ENCODE assay signal across 8 cellular contexts in the genomic region with DNA sequence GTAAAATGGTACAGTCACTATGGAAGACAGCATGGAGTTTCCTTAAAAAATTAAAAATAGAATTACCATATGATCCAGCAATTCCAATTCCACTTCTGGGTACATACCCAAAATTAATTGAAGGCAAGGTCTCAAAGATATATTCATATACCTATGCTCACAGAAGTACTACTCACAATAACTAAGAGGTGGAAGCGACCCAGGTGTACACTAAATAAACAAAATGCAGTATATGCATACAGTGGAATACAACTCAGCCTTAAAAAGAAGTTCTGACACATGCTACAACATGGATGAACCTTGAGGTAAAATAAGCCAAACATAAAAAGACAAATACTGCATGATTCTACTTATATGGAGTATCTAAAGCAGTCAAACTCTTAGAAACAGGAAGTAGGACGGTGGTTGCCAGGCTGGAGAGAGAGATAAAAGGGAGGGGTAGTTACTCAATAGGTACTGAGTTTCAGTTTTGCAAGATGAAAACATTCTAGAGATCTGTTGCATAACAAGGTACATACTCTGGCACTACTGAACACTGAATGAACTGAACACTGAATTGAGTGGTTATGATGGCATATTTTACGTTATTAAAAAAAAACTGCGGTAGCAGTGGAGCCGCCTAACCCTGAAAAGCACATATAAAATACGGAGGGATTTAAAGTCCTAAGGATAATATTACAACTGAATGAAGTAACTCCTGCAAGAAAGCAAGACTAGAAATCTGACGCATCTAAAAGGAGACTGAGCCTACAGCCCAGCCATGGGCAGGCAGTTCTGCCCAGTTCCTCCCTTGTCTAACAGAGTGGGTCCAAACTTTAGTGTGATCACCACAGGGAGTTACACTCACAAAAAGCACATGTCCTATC. TPM values are rescaled to one million over a fixed set of nuclear protein-coding genes. Genes with fewer than 3 reads are reported as not detected.
DNase-seq lines count a peak whose midpoint lies in the region; ATAC-seq, FAIRE-seq and TF ChIP-seq lines count a peak whose summit lies in the region.

No MANE protein-coding gene starts in this region.

- H3K4me3 ChIP-seq in bronchial epithelial cell (ENCODE audit: low read depth, low read length) (no peak overlapping the region), aorta (ENCODE audit: low read length in 2 of 2) (no peak overlapping the region)

- no peaks in the 10 kb centered on the region for H3K27me3 Mint-ChIP-seq in activated CD8-positive, alpha-beta memory T cell treated with anti-CD3 and anti-CD28 coated beads, Interleukin-2, amount 10 ng/mL, durations not matched to agents 7 days and 5 days
- H3K27me3 Mint-ChIP-seq in memory B cell: no peaks in the 10 kb centered on the region

- H3K4me1 Mint-ChIP-seq in activated CD8-positive, alpha-beta memory T cell treated with anti-CD3 and anti-CD28 coated beads, Interleukin-2, amount 10 ng/mL, durations not matched to agents 7 days and 5 days: peaks cover 51% of the 10 kb centered on the region
- H3K4me1 Mint-ChIP-seq in memory B cell: peaks cover 28% of the 10 kb centered on the region

- H3K36me3 ChIP-seq in bronchial epithelial cell (ENCODE audit: control insufficient read depth, insufficient read depth, low read length) (peaks cover 4% of the 10 kb centered on the region), aorta (ENCODE audit: control insufficient read depth in 1 of 2, insufficient read depth in 2 of 2, low read length in 1 of 2) (no peaks in the 10 kb centered on the region)

- FAIRE-seq in bronchial epithelial cell (lab: Jason Lieb, UNC): no peak

- H3K4me3 Mint-ChIP-seq in activated CD8-positive, alpha-beta memory T cell treated with anti-CD3 and anti-CD28 coated beads, Interleukin-2, amount 10 ng/mL, durations not matched to agents 7 days and 5 days: peak overlapping the region; percentile 68
- peak overlapping the region; percentile 65 for H3K4me3 Mint-ChIP-seq in memory B cell

- peak; percentile 80 for DNase-seq in activated CD8-positive, alpha-beta memory T cell treated with anti-CD3 and anti-CD28 coated beads, Interleukin-2, amount 10 ng/mL, durations not matched to agents 7 days and 5 days
- DNase-seq in activated CD8-positive, alpha-beta memory T cell treated with anti-CD3 and anti-CD28 coated beads for 24 hours: no peak
- DNase-seq in SKM-1 treated with dmso at 0.1 percent for 144 hours (lab: John Stamatoyannopoulos, UW; ENCODE audit: unreplicated experiment) (peak; percentile 99), bronchial epithelial cell (ENCODE audit: low read depth) (peak; percentile 92), memory B cell (ENCODE audit: low spot score in 2 of 2) (peak in 1 of 2 donors; percentile 48), aorta (peak in 1 of 2 donors; percentile 26), NCI-H748 treated with DMSO at 0.1 percent for 48 hours (lab: John Stamatoyannopoulos, UW) (no peak)

- 67 to 69% methylated on average over 7 of the region's 7 CpGs for WGBS in aorta, 2 donors

- H3K9me3 Mint-ChIP-seq in activated CD8-positive, alpha-beta memory T cell treated with anti-CD3 and anti-CD28 coated beads, Interleukin-2, amount 10 ng/mL, durations not matched to agents 7 days and 5 days (ENCODE audit: low read depth): no peaks in the 10 kb centered on the region
- H3K9me3 Mint-ChIP-seq in memory B cell: no peaks in the 10 kb centered on the region

- peaks cover 0 to under 1% of the 10 kb centered on the region in 2 donors for H3K4me1 ChIP-seq in aorta (ENCODE audit: control insufficient read depth in 1 of 2, insufficient read depth in 2 of 2, low read length in 2 of 2)

- H3K36me3 Mint-ChIP-seq in activated CD8-positive, alpha-beta memory T cell treated with anti-CD3 and anti-CD28 coated beads, Interleukin-2, amount 10 ng/mL, durations not matched to agents 7 days and 5 days: peaks cover 3% of the 10 kb centered on the region
- peaks cover 3% of the 10 kb centered on the region for H3K36me3 Mint-ChIP-seq in memory B cell

- H3K27me3 ChIP-seq in bronchial epithelial cell (ENCODE audit: control insufficient read depth, insufficient read depth, low read length) (no peaks in the 10 kb centered on the region), aorta (ENCODE audit: control insufficient read depth in 1 of 2, insufficient read depth in 2 of 2, low read length in 1 of 2) (no peaks in the 10 kb centered on the region)

- TF ChIP-seq CTCF in bronchial epithelial cell (IDR thresholded peaks at IDR 0.05; ENCODE audit: insufficient read depth, low read length, severe bottlenecking): no peak

- H3K9me3 ChIP-seq in aorta (ENCODE audit: control insufficient read depth, low read length): no peaks in the 10 kb centered on the region

- peak; percentile 94 for ATAC-seq in activated CD8-positive, alpha-beta memory T cell treated with anti-CD3 and anti-CD28 coated beads, Interleukin-2, amount 10 ng/mL, durations not matched to agents 7 days and 5 days
- peak; percentile 83 for ATAC-seq in HG03108 (IDR thresholded peaks at IDR 0.05; ENCODE audit: unreplicated experiment)
- ATAC-seq in memory B cell (ENCODE audit: low read depth): peak; percentile 98
- peak; percentile 50 for ATAC-seq in aorta (ENCODE audit: low FRiP score)

- H3K27ac ChIP-seq in aorta (ENCODE audit: low read depth in 1 of 2, low read length in 2 of 2): no peak overlapping the region

- H3K27ac Mint-ChIP-seq in activated CD8-positive, alpha-beta memory T cell treated with anti-CD3 and anti-CD28 coated beads, Interleukin-2, amount 10 ng/mL, durations not matched to agents 7 days and 5 days: peak overlapping the region; percentile 82
- H3K27ac Mint-ChIP-seq in memory B cell: peak overlapping the region; percentile 71

- intact Hi-C loops in aorta (cut with DNase I): loop anchor here in 1 of 2 donors (10.0 kb wide), 1 partner anchor 55 kb away; no protein-coding TSS in a partner anchor

- CTCF ChIA-PET in activated CD8-positive, alpha-beta memory T cell treated with anti-CD3 and anti-CD28 coated beads, Interleukin-2, amount 10 ng/mL, durations not matched to agents 7 days and 5 days (lab: Charles Lee): interaction anchor here (0.9 to 1.4 kb wide), 3 partner anchors 35 to 469 kb away, joined by 3 to 4 read pairs (median 3); no protein-coding TSS in a partner anchor

RNA-seq across cellular contexts. Expression of a gene that starts 12.8 kb away (rescaled TPM):
- 10 to 100 TPM; 27.8 TPM for total RNA-seq in activated CD8-positive, alpha-beta memory T cell treated with anti-CD3 and anti-CD28 coated beads, Interleukin-2, amount 10 ng/mL, durations not matched to agents 7 days and 5 days
- total RNA-seq in bronchial epithelial cell (50.0 and 60.7 TPM in 2 replicates), aorta (10 to 100 TPM; 37.0 to 43.5 TPM)
- 10 to 100 TPM; 19.7 to 27.4 TPM for polyA plus RNA-seq in aorta

RNA-seq across cellular contexts. Expression of a gene that starts 21.7 kb away (rescaled TPM):
- total RNA-seq in activated CD8-positive, alpha-beta memory T cell treated with anti-CD3 and anti-CD28 coated beads, Interleukin-2, amount 10 ng/mL, durations not matched to agents 7 days and 5 days: not detected
- total RNA-seq in bronchial epithelial cell (not detected in 2 replicates), aorta (not detected)
- polyA plus RNA-seq in aorta: under 1 TPM; 0.08 to 0.50 TPM

RNA-seq across cellular contexts. Expression of a gene that starts 35.0 kb away (rescaled TPM):
- 10 to 100 TPM; 19.8 to 21.4 TPM for total RNA-seq in activated CD8-positive, alpha-beta memory T cell treated with anti-CD3 and anti-CD28 coated beads, Interleukin-2, amount 10 ng/mL, durations not matched to agents 7 days and 5 days
- total RNA-seq in bronchial epithelial cell (6.9 and 12.9 TPM in 2 replicates), aorta (10 to 100 TPM; 11.9 to 13.0 TPM)
- 10 to 100 TPM in 1 of 2 donors, 1 to 10 TPM in 1; 8.3 to 26.9 TPM for polyA plus RNA-seq in aorta

RNA-seq across cellular contexts. Expression of a gene that starts 40.7 kb away (rescaled TPM):
- not detected for total RNA-seq in activated CD8-positive, alpha-beta memory T cell treated with anti-CD3 and anti-CD28 coated beads, Interleukin-2, amount 10 ng/mL, durations not matched to agents 7 days and 5 days
- total RNA-seq in bronchial epithelial cell (not detected in 2 replicates), aorta (not detected)
- polyA plus RNA-seq in aorta: not detected

Comparison
In these comparisons a context has a peak if more than half of its experiments do, and no peak if none do; other contexts are left out.
1. DNase-seq: peak in activated CD8-positive, alpha-beta memory T cell treated with anti-CD3 and anti-CD28 coated beads, Interleukin-2, amount 10 ng/mL, durations not matched to agents 7 days and 5 days (single experiment), SKM-1 treated with dmso at 0.1 percent for 144 hours (single experiment) and bronchial epithelial cell (single experiment); none in activated CD8-positive, alpha-beta memory T cell treated with anti-CD3 and anti-CD28 coated beads for 24 hours (single experiment) and NCI-H748 treated with DMSO at 0.1 percent for 48 hours (single experiment).
2. Peak in every context shown above with its lines, with median percentiles within 50 percentile points of each other: ATAC-seq.